ENCODE assay signal across 8 cellular contexts in the genomic region with DNA sequence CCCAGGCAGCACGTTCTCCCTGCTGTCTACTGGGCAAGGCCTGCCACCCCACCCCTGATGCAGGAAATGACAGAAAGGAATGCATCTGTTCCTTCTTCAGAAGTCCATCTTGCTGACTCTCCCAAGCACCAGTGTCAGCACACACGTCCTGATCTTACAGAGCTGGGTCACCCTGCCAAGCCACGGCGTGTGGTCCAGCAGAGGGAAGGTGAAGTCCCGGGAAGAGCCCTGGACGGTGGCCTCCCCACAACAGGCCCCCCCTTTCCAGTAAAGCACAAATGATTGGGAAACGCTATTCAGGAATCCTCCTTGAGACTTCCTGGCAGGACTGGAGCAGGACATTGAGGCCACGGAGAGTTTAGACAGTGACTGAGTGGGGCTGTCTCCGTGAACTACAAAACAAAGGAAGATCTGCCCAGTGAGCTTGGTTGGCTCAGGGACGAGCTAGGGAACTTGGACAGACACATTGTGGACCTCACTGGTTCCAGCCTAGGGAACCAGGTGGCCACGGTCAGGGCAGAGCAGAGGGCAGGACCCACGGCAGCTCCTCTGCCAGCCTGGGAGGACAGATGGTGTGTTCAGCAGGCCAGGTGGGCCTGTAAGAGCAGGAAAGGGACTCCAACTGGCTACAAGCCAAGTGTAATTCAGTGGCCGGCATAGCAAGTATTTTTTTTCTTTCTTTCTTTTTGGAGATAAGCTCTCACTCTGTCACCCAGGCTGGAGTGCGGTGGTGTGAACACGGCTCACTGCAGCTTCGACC. TPM values are rescaled to one million over a fixed set of nuclear protein-coding genes. Genes with fewer than 3 reads are reported as not detected.
DNase-seq lines count a peak whose midpoint lies in the region; ATAC-seq and TF ChIP-seq lines count a peak whose summit lies in the region.

No MANE protein-coding gene starts in this region.

- no peak for TF ChIP-seq CTCF in osteocyte (IDR thresholded peaks at IDR 0.05)

- H3K4me1 Mint-ChIP-seq in osteocyte (ENCODE audit: unreplicated experiment): peaks cover 55% of the 10 kb centered on the region

- H3K27ac Mint-ChIP-seq in osteocyte (ENCODE audit: unreplicated experiment): peak overlapping the region; percentile 93

- H3K36me3 Mint-ChIP-seq in osteocyte (ENCODE audit: unreplicated experiment): no peaks in the 10 kb centered on the region

- peak; percentile 84 for DNase-seq in GM04503 (ENCODE audit: low read depth)
- DNase-seq in RPMI7951 (ENCODE audit: low read depth): peak; percentile 84
- no peak for DNase-seq in osteocyte (ENCODE audit: extremely low spot score, unreplicated experiment)
- no peak for DNase-seq in DMS53 treated with DMSO at 0.1 percent for 48 hours (lab: John Stamatoyannopoulos, UW; ENCODE audit: unreplicated experiment)

- H3K9me3 Mint-ChIP-seq in osteocyte (ENCODE audit: unreplicated experiment): no peaks in the 10 kb centered on the region

- H3K4me3 Mint-ChIP-seq in osteocyte (ENCODE audit: unreplicated experiment): no peak overlapping the region

- peak; percentile 24 for ATAC-seq in esophagus mucosa
- no peak for ATAC-seq in HG03135 (IDR thresholded peaks at IDR 0.05; ENCODE audit: unreplicated experiment)
- ATAC-seq in HG02798 (IDR thresholded peaks at IDR 0.05; ENCODE audit: poor library complexity, unreplicated experiment): no peak
- ATAC-seq in GM18517 (IDR thresholded peaks at IDR 0.05; ENCODE audit: unreplicated experiment): no peak

- no peaks in the 10 kb centered on the region for H3K27me3 Mint-ChIP-seq in osteocyte (ENCODE audit: unreplicated experiment)

RNA-seq across cellular contexts. Expression of a gene that starts 41.7 kb away (rescaled TPM):
- 6.5 and 7.2 TPM in 2 replicates for total RNA-seq in RPMI7951 (2014; rRNA removed; shearing (Covaris generic))
- total RNA-seq in esophagus mucosa (7.5 TPM), osteocyte (17.6 and 18.3 TPM in 2 replicates)

RNA-seq across cellular contexts. Expression of a gene that starts 42.2 kb away (rescaled TPM):
- 9.9 and 20.9 TPM in 2 replicates for total RNA-seq in RPMI7951 (2014; rRNA removed; shearing (Covaris generic))
- total RNA-seq in esophagus mucosa (8.5 TPM), osteocyte (159 and 178 TPM in 2 replicates)

Comparison
In these comparisons a context has a peak if more than half of its experiments do, and no peak if none do; other contexts are left out.
1. DNase-seq: peak in GM04503 (single experiment) and RPMI7951 (single experiment); none in osteocyte (single experiment) and DMS53 treated with DMSO at 0.1 percent for 48 hours (single experiment).